In genomic region chr7:135620980-135621850, GRCh38 we compare ENCODE assay signal across 8 cellular contexts. TPM values are rescaled to one million over a fixed set of nuclear protein-coding genes. Genes with fewer than 3 reads are reported as not detected.
DNase-seq lines count a peak whose midpoint lies in the region; TF ChIP-seq lines count a peak whose summit lies in the region.

No MANE protein-coding gene starts in this region.

- peaks cover 0 to 52% (median 17%) of the 10 kb centered on the region in 4 donors for H3K36me3 ChIP-seq in transverse colon

- peaks cover 32% of the 10 kb centered on the region for H3K36me3 Mint-ChIP-seq in activated CD4-positive, alpha-beta memory T cell treated with anti-CD3 and anti-CD28 coated beads for 36 hours

- no peak for TF ChIP-seq EP300 in transverse colon (IDR thresholded peaks at IDR 0.05; ENCODE audit: low read depth)

- DNase-seq in activated CD4-positive, alpha-beta T cell treated with anti-CD3 and anti-CD28 coated beads for 48 hours, result peak; percentile 27
- DNase-seq in activated CD4-positive, alpha-beta T cell treated with anti-CD3 and anti-CD28 coated beads for 1 hour, result no peak
- DNase-seq in KBM-7 (peak; percentile 75), OCI-M1 (lab: John Stamatoyannopoulos, UW) (peak; percentile 71), cerebellum (ENCODE audit: low spot score) (peak; percentile 43), kidney glomerular epithelial cell (lab: John Stamatoyannopoulos, UW) (peak; percentile 82), transverse colon (peak; percentile 13)
- no peak for DNase-seq in activated CD4-positive, alpha-beta memory T cell treated with anti-CD3 and anti-CD28 coated beads for 36 hours

- H3K27me3 Mint-ChIP-seq in activated CD4-positive, alpha-beta memory T cell treated with anti-CD3 and anti-CD28 coated beads for 36 hours, result no peaks in the 10 kb centered on the region

- 58 to 100% methylated on average over 1 of the region's 1 CpG for WGBS in transverse colon (ENCODE audit: low coverage in 1 of 2), 2 donors

- POLR2A ChIA-PET in activated CD4-positive, alpha-beta memory T cell treated with anti-CD3 and anti-CD28 coated beads for 36 hours (lab: Charles Lee), result no interaction called here

- no peak overlapping the region for H3K27ac Mint-ChIP-seq in activated CD4-positive, alpha-beta memory T cell treated with anti-CD3 and anti-CD28 coated beads for 36 hours

- no peak for TF ChIP-seq POLR2A in transverse colon (IDR thresholded peaks at IDR 0.05)

- H3K4me3 Mint-ChIP-seq in activated CD4-positive, alpha-beta memory T cell treated with anti-CD3 and anti-CD28 coated beads for 36 hours, result no peak overlapping the region

- intact Hi-C loops in transverse colon (cut with DNase I; ENCODE audit: low total_unique reads), result no loop called here
- intact Hi-C loops in activated CD4-positive, alpha-beta memory T cell treated with anti-CD3 and anti-CD28 coated beads for 36 hours (cut with micrococcal nuclease), result loop anchor here (2.0 kb wide), 2 partner anchors 24 to 340 kb away; no protein-coding TSS in a partner anchor

- no peaks in the 10 kb centered on the region for H3K9me3 Mint-ChIP-seq in activated CD4-positive, alpha-beta memory T cell treated with anti-CD3 and anti-CD28 coated beads for 36 hours

- H3K4me1 Mint-ChIP-seq in activated CD4-positive, alpha-beta memory T cell treated with anti-CD3 and anti-CD28 coated beads for 36 hours (ENCODE audit: low read depth), result peaks cover 3% of the 10 kb centered on the region

- H3K4me1 ChIP-seq in transverse colon, result no peaks in the 10 kb centered on the region

- CTCF ChIA-PET in activated CD4-positive, alpha-beta memory T cell treated with anti-CD3 and anti-CD28 coated beads for 36 hours (lab: Charles Lee), result interaction anchor here (0.6 to 2.4 kb wide), 18 partner anchors 8 to 411 kb away, joined by 3 to 20 read pairs (median 4); no protein-coding TSS in a partner anchor

- TF ChIP-seq CTCF in transverse colon (IDR thresholded peaks at IDR 0.05), result peak; percentile 54 to 87 (median 84)

- in situ Hi-C loops in KBM-7 (cut with MboI; ENCODE audit: low pct_unique_long_range_greater_than_20kb, low sequenced_read_pairs), result no loop called here
- in situ Hi-C loops in transverse colon (cut with MboI; ENCODE audit: low pct_ligation_motif_present in 1 of 4, low pct_unique_long_range_greater_than_20kb in 1 of 4, low sequenced_read_pairs in 3 of 4), result no loop called here

- no peak overlapping the region for H3K27ac ChIP-seq in transverse colon

- H3K9me3 ChIP-seq in transverse colon, result no peaks in the 10 kb centered on the region

- H3K4me3 ChIP-seq in transverse colon, result no peak overlapping the region

- H3K27me3 ChIP-seq in transverse colon, result no peaks in the 10 kb centered on the region

RNA-seq across cellular contexts. Expression of gene STMP1, which starts 41.1 kb away (rescaled TPM):
- total RNA-seq in cerebellum (36.2 TPM), transverse colon (10 to 100 TPM in 2 of 4 donors, 1 to 10 TPM in 2; 3.0 to 21.6 (median 12.0) TPM)
- 10 to 100 TPM; 17.3 to 17.8 TPM for total RNA-seq in activated CD4-positive, alpha-beta memory T cell treated with anti-CD3 and anti-CD28 coated beads for 36 hours

Comparison
In these comparisons a context has a peak if more than half of its experiments do, and no peak if none do; other contexts are left out.
1. DNase-seq: peak in activated CD4-positive, alpha-beta T cell treated with anti-CD3 and anti-CD28 coated beads for 48 hours (single experiment), KBM-7 (single experiment), OCI-M1 (single experiment), cerebellum (single experiment), kidney glomerular epithelial cell (single experiment) and transverse colon (single experiment); none in activated CD4-positive, alpha-beta T cell treated with anti-CD3 and anti-CD28 coated beads for 1 hour (single experiment) and activated CD4-positive, alpha-beta memory T cell treated with anti-CD3 and anti-CD28 coated beads for 36 hours (single experiment).